In genomic region chr1:52725903-52726264, GRCh38 we compare ENCODE assay signal across 8 cellular contexts. TPM values are rescaled to one million over a fixed set of nuclear protein-coding genes. Genes with fewer than 3 reads are reported as not detected.
DNase-seq lines count a peak whose midpoint lies in the region; ATAC-seq and TF ChIP-seq lines count a peak whose summit lies in the region.

No MANE protein-coding gene starts in this region.

- H3K23ac ChIP-seq in IMR-90 (ENCODE audit: low read depth, low read length), result no peak overlapping the region

- H3K27ac Mint-ChIP-seq in naive B cell, result peak overlapping the region in 5 of 6 donors; percentile 28 to 90 (median 85)

- in situ Hi-C loops in IMR-90 (cut with MboI; ENCODE audit: low sequenced_read_pairs), result no loop called here

- no peak overlapping the region for H3K4ac ChIP-seq in IMR-90 (ENCODE audit: low read depth, low read length)

- peak overlapping the region; percentile 78 to 92 (median 90) for H3K4me3 Mint-ChIP-seq in naive B cell

- WGBS in IMR-90 (ENCODE audit: extremely low coverage in 2 of 2, insufficient read length in 1 of 2), 2 experiments, result 0% methylated on average over 1 of the region's 6 CpGs; no CpG with 5 or more reads in 1 of the 2 experiments

- peak overlapping the region; percentile 71; the same call in 1 of the 2 replicates for H3K9ac ChIP-seq in IMR-90 (ENCODE audit: low read depth, low read length)

- no peak overlapping the region for H4K91ac ChIP-seq in IMR-90 (ENCODE audit: insufficient read depth, low read depth, low read length)

- peak overlapping the region; percentile 85; the same call in 1 of the 2 replicates for H3K18ac ChIP-seq in IMR-90 (ENCODE audit: low read depth, low read length)

- H2BK120ac ChIP-seq in IMR-90 (ENCODE audit: low read depth, low read length), result peak overlapping the region; percentile 85; the same call in 1 of the 2 replicates

- H3K79me2 ChIP-seq in ACC112 (ENCODE audit: control insufficient read depth, insufficient read depth, low read length, unreplicated experiment), result peaks cover 36% of the 10 kb centered on the region

- H2BK20ac ChIP-seq in IMR-90 (ENCODE audit: low read depth, low read length), result peak overlapping the region; percentile 88; the same call in 1 of the 2 replicates

- TF ChIP-seq CTCF in IMR-90 (conservative IDR thresholded peaks at IDR 0.05; ENCODE audit: low read depth, low read length), result no peak

- no peak for DNase-seq in IMR-90
- DNase-seq in naive B cell, result no peak
- no peak for DNase-seq in activated gamma-delta T cell treated with Interleukin-2 at 50 U/mL for 16 hours
- no peak for DNase-seq in D341Med (ENCODE audit: low spot score)
- no peak for DNase-seq in NCI-H748 (lab: John Stamatoyannopoulos, UW; ENCODE audit: unreplicated experiment)

- H2BK5ac ChIP-seq in IMR-90 (ENCODE audit: low read depth, low read length, poor library complexity, severe bottlenecking), result peak overlapping the region; percentile 69

- dilution Hi-C loops in IMR-90 (cut with HindIII; ENCODE audit: low sequenced_read_pairs, unreplicated experiment), result no loop called here

- TF ChIP-seq POLR2A in IMR-90 (IDR thresholded peaks at IDR 0.05; ENCODE audit: low read depth, low read length), result no peak

- peaks cover 21 to 41% of the 10 kb centered on the region in 2 experiments; a peak in 3 of 4 replicates for H3K79me1 ChIP-seq in IMR-90 (ENCODE audit: low read depth in 1 of 2, low read length in 2 of 2)

- H3K9me3 ChIP-seq in IMR-90 (ENCODE audit: control insufficient read depth, insufficient read depth, low read length), result no peaks in the 10 kb centered on the region

- peak overlapping the region; percentile 18; the same call in 1 of the 3 replicates for H2BK15ac ChIP-seq in IMR-90 (ENCODE audit: low read depth, low read length)

- peak overlapping the region; percentile 99 for H3K4me2 ChIP-seq in IMR-90 (ENCODE audit: low read depth, low read length)

- H3K27me3 ChIP-seq in ACC112 (ENCODE audit: insufficient read depth, low read length) (no peaks in the 10 kb centered on the region), IMR-90 (ENCODE audit: control insufficient read depth, insufficient read depth, low read length) (no peaks in the 10 kb centered on the region)

- H3K9me3 Mint-ChIP-seq in naive B cell, result no peaks in the 10 kb centered on the region

- BruUV-seq in IMR-90 (replicated peaks; lab: Mats Ljungman, UMichigan), result no TSS peak

- H2AK9ac ChIP-seq in IMR-90 (replicated peaks; ENCODE audit: low read depth, low read length, poor library complexity), result no peak overlapping the region

- H2AFZ ChIP-seq in ACC112 (ENCODE audit: low read length, unreplicated experiment) (peak overlapping the region; percentile 99), IMR-90 (replicated peaks; ENCODE audit: low read length, poor library complexity) (no peak overlapping the region)

- H4K5ac ChIP-seq in IMR-90 (ENCODE audit: low read depth, low read length), result peak overlapping the region; percentile 96; the same call in 1 of the 2 replicates

- H3K4me1 ChIP-seq in ACC112 (ENCODE audit: control insufficient read depth, insufficient read depth, low read length, unreplicated experiment) (peaks cover 3% of the 10 kb centered on the region), IMR-90 (ENCODE audit: control insufficient read depth, insufficient read depth, low read length) (peaks cover 7% of the 10 kb centered on the region)

- no peak overlapping the region for H2AK5ac ChIP-seq in IMR-90 (ENCODE audit: low read depth, low read length)

- H3K4me3 ChIP-seq in ACC112 (ENCODE audit: low read depth, low read length), result peak overlapping the region; percentile 95
- peak overlapping the region; percentile 52; the same call in 1 of the 2 replicates for H3K4me3 ChIP-seq in IMR-90 (ENCODE audit: insufficient read depth, low read depth, low read length)

- H3K36me3 Mint-ChIP-seq in naive B cell, result no peaks in the 10 kb centered on the region

- peaks cover 26 to 40% (median 39%) of the 10 kb centered on the region in 3 donors for H3K4me1 Mint-ChIP-seq in naive B cell

- no peak overlapping the region for H3K27ac ChIP-seq in ACC112 (ENCODE audit: low read depth, low read length)
- H3K27ac ChIP-seq in IMR-90 (ENCODE audit: insufficient read depth, low read length), result no peak overlapping the region
- H3K27ac ChIP-seq in cingulate gyrus (ENCODE audit: low read depth, low read length), result peak overlapping the region; percentile 42

- TF ChIP-seq RAD21 in IMR-90 (IDR thresholded peaks at IDR 0.05; ENCODE audit: low read length), result no peak

- no peak overlapping the region for H3K56ac ChIP-seq in IMR-90 (ENCODE audit: extremely low read depth, insufficient read depth, low read length)

- peaks cover 34% of the 10 kb centered on the region for H4K20me1 ChIP-seq in IMR-90 (ENCODE audit: insufficient read depth, low read length)

- CTCF ChIA-PET in IMR-90 (lab: Yijun Ruan, JAX), result interaction anchor here (0.6 kb wide), 1 partner anchor 18 kb away, joined by 3 read pairs; no protein-coding TSS in a partner anchor

- POLR2A ChIA-PET in IMR-90 (lab: Charles Lee; ENCODE audit: unreplicated experiment), result interaction anchor here (0.6 kb wide), 1 partner anchor 101 kb away, joined by 8 read pairs; no protein-coding TSS in a partner anchor

- intact Hi-C loops in IMR-90 (cut with micrococcal nuclease), result no loop called here

- ATAC-seq in IMR-90 (ENCODE audit: low read depth) (no peak), naive B cell (ENCODE audit: low read depth in 2 of 2) (no peak), GM21723 (IDR thresholded peaks at IDR 0.05; ENCODE audit: unreplicated experiment) (no peak)

- H3K27me3 Mint-ChIP-seq in naive B cell, result peaks cover 0 to 10% (median 6%) of the 10 kb centered on the region in 3 donors

- H3K9me1 ChIP-seq in IMR-90 (ENCODE audit: insufficient read depth, low read length), result peaks cover 5% of the 10 kb centered on the region; the same call in 1 of the 2 replicates

- H3K36me3 ChIP-seq in ACC112 (ENCODE audit: insufficient read depth, low read length) (no peaks in the 10 kb centered on the region), IMR-90 (ENCODE audit: control insufficient read depth, insufficient read depth, low read length) (no peaks in the 10 kb centered on the region)

- peak overlapping the region; percentile 87; the same call in 1 of the 2 replicates for H3K14ac ChIP-seq in IMR-90 (replicated peaks; ENCODE audit: low read depth, low read length)

- peak overlapping the region; percentile 52 to 98 for H4K8ac ChIP-seq in IMR-90 (ENCODE audit: low read depth in 2 of 2, low read length in 2 of 2)

TF ChIP-seq in IMR-90, 13 proteins besides CTCF, POLR2A, EP300 and RAD21:
- no peak for TF ChIP-seq RFX5 (IDR thresholded peaks at IDR 0.05; ENCODE audit: low read depth, low read length)
- TF ChIP-seq SMC3 (IDR thresholded peaks at IDR 0.05; ENCODE audit: low read depth, low read length), result no peak
- no peak for TF ChIP-seq ELK1 (IDR thresholded peaks at IDR 0.05; ENCODE audit: borderline replicate concordance, low read depth, low read length)
- no peak for TF ChIP-seq MXI1 (IDR thresholded peaks at IDR 0.05; ENCODE audit: borderline replicate concordance, low read depth, low read length)
- no peak for TF ChIP-seq USF2 (IDR thresholded peaks at IDR 0.05; ENCODE audit: low read depth, low read length)
- TF ChIP-seq MAZ (IDR thresholded peaks at IDR 0.05; ENCODE audit: borderline replicate concordance, low read depth, low read length), result no peak
- no peak for TF ChIP-seq CHD1 (IDR thresholded peaks at IDR 0.05; ENCODE audit: low read depth, low read length)

RNA-seq across cellular contexts. Expression of gene ZYG11B, which starts 0.4 kb away (rescaled TPM):
- 46.1 and 55.2 TPM in 2 replicates for total RNA-seq in IMR-90 (2012; rRNA removed)
- polyA plus RNA-seq in IMR-90 (2012; rRNA removed) (6.5 and 8.1 TPM in 2 replicates), naive B cell (ENCODE audit: low read depth in 6 of 6) (10 to 100 TPM in 5 of 6 donors, 1 to 10 TPM in 1; 6.8 to 14.2 (median 12.9) TPM)
- 3.3 and 4.1 TPM in 2 replicates for polyA plus RNA-seq in IMR-90 (2012; cell fraction: cytosol; rRNA removed)
- polyA plus RNA-seq in IMR-90 (2012; cell fraction: nucleus; rRNA removed; ENCODE audit: low replicate concordance), result 2.7 and 7.7 TPM in 2 replicates

RNA-seq across cellular contexts. Expression of gene COA7, which starts 27.7 kb away (rescaled TPM):
- 17.5 and 20.3 TPM in 2 replicates for total RNA-seq in IMR-90 (2012; rRNA removed)
- polyA plus RNA-seq in IMR-90 (2012; rRNA removed) (8.9 and 9.3 TPM in 2 replicates), naive B cell (ENCODE audit: low read depth in 6 of 6) (1 to 10 TPM; 1.3 to 2.3 (median 1.8) TPM)
- 3.5 and 4.5 TPM in 2 replicates for polyA plus RNA-seq in IMR-90 (2012; cell fraction: cytosol; rRNA removed)
- polyA plus RNA-seq in IMR-90 (2012; cell fraction: nucleus; rRNA removed; ENCODE audit: low replicate concordance), result 2.1 and 3.2 TPM in 2 replicates
